In genomic region chr2:10375570-10376266, GRCh38 we compare ENCODE assay signal across 11 cellular contexts.
DNase-seq lines count a peak whose midpoint lies in the region; ATAC-seq and TF ChIP-seq lines count a peak whose summit lies in the region.
"Had no signal": no experiment of that assay in that cellular context is flagged by ENCODE, and none has a peak within 500 bp of the region (broad histone marks: within the 10 kb centered on the region; RNA-seq: fewer than 3 reads in every experiment).

No MANE protein-coding gene starts in this region.

- TF ChIP-seq EP300 in SK-N-SH (IDR thresholded peaks at IDR 0.05; ENCODE audit: borderline replicate concordance in 1 of 2, low read depth in 1 of 2, low read length in 1 of 2): no peak

- peak overlapping the region; percentile 28 for H3K27ac Mint-ChIP-seq in activated naive CD4-positive, alpha-beta T cell treated with anti-CD3 and anti-CD28 coated beads for 36 hours
- peak overlapping the region; percentile 41 to 61 for H3K27ac Mint-ChIP-seq in activated naive CD4-positive, alpha-beta T cell treated with anti-CD3 and anti-CD28 coated beads, Interleukin-2, amount 50 U/mL, for 72 hours
- peak overlapping the region in 1 of 2 donors; percentile 37 for H3K27ac Mint-ChIP-seq in stimulated activated naive CD8-positive, alpha-beta T cell treated with anti-CD3 and anti-CD28 coated beads, Interleukin-15, amount 100 ng/mL, for 72 hours

- no peaks in the 10 kb centered on the region for H3K27me3 Mint-ChIP-seq in activated naive CD4-positive, alpha-beta T cell treated with anti-CD3 and anti-CD28 coated beads for 36 hours (ENCODE audit: low read depth)
- no peaks in the 10 kb centered on the region for H3K27me3 Mint-ChIP-seq in stimulated activated naive CD8-positive, alpha-beta T cell treated with anti-CD3 and anti-CD28 coated beads, Interleukin-15, amount 100 ng/mL, for 72 hours
- H3K27me3 Mint-ChIP-seq: type B pancreatic cell had no signal

- intact Hi-C loops in activated naive CD4-positive, alpha-beta T cell treated with anti-CD3 and anti-CD28 coated beads for 36 hours (cut with micrococcal nuclease): no loop called here

- peak in 1 of 2 donors; percentile 65 for ATAC-seq in activated naive CD4-positive, alpha-beta T cell treated with anti-CD3 and anti-CD28 coated beads, Interleukin-2, amount 50 U/mL, for 72 hours
- ATAC-seq in stimulated activated naive CD8-positive, alpha-beta T cell treated with anti-CD3 and anti-CD28 coated beads, Interleukin-15, amount 100 ng/mL, for 72 hours: peak; percentile 44
- ATAC-seq in GM18520 (IDR thresholded peaks at IDR 0.05; ENCODE audit: unreplicated experiment): no peak

- no peak overlapping the region for H2AFZ ChIP-seq in SK-N-SH (ENCODE audit: low read depth)

- no peaks in the 10 kb centered on the region for H3K36me3 ChIP-seq in SK-N-SH (replicated peaks in 1 of 2; ENCODE audit: control insufficient read depth in 1 of 2, insufficient read depth in 2 of 2, low read length in 1 of 2)

- POLR2A ChIA-PET in SK-N-SH (lab: Yijun Ruan, JAX): no interaction called here

- H3K27ac ChIP-seq in SK-N-SH (ENCODE audit: low read depth in 2 of 2, low read length in 1 of 2): peak overlapping the region in 1 of 2 experiments; percentile 4; a peak in 1 of 4 replicates

- no peaks in the 10 kb centered on the region for H3K36me3 Mint-ChIP-seq in activated naive CD4-positive, alpha-beta T cell treated with anti-CD3 and anti-CD28 coated beads for 36 hours (ENCODE audit: low read depth)
- peaks cover 0 to 10% of the 10 kb centered on the region in 2 donors for H3K36me3 Mint-ChIP-seq in activated naive CD4-positive, alpha-beta T cell treated with anti-CD3 and anti-CD28 coated beads, Interleukin-2, amount 50 U/mL, for 72 hours
- H3K36me3 Mint-ChIP-seq: type B pancreatic cell had no signal

- no peak overlapping the region for H3K4me3 ChIP-seq in SK-N-SH (ENCODE audit: low read depth in 2 of 2, low read length in 1 of 2)

- TF ChIP-seq CTCF in SK-N-SH (IDR thresholded peaks at IDR 0.05): no peak

- H3K4me2 ChIP-seq in SK-N-SH: no peak overlapping the region

- H3K79me2 ChIP-seq in SK-N-SH (ENCODE audit: insufficient read depth): no peaks in the 10 kb centered on the region

- H4K20me1 ChIP-seq in SK-N-SH (ENCODE audit: insufficient read depth): peaks cover 5% of the 10 kb centered on the region; the same call in 1 of the 2 replicates

- no peaks in the 10 kb centered on the region for H3F3A ChIP-seq in SK-N-SH (replicated peaks; ENCODE audit: insufficient read depth)

- H3K9me3 Mint-ChIP-seq in activated naive CD4-positive, alpha-beta T cell treated with anti-CD3 and anti-CD28 coated beads for 36 hours: no peaks in the 10 kb centered on the region
- no peaks in the 10 kb centered on the region for H3K9me3 Mint-ChIP-seq in activated naive CD4-positive, alpha-beta T cell treated with anti-CD3 and anti-CD28 coated beads, Interleukin-2, amount 50 U/mL, for 72 hours
- no peaks in the 10 kb centered on the region for H3K9me3 Mint-ChIP-seq in stimulated activated naive CD8-positive, alpha-beta T cell treated with anti-CD3 and anti-CD28 coated beads, Interleukin-15, amount 100 ng/mL, for 72 hours
- H3K9me3 Mint-ChIP-seq: type B pancreatic cell had no signal

- CTCF ChIA-PET in activated naive CD4-positive, alpha-beta T cell treated with anti-CD3 and anti-CD28 coated beads for 36 hours (lab: Charles Lee): interaction anchor here (0.6 to 2.7 kb wide), 2 partner anchors 16 to 33 kb away, joined by 3 to 10 read pairs; no protein-coding TSS in a partner anchor
- CTCF ChIA-PET in SK-N-SH (lab: Yijun Ruan, JAX): interaction anchor here (0.9 to 2.3 kb wide), 6 partner anchors 14 to 279 kb away, joined by 3 to 8 read pairs (median 4); no protein-coding TSS in a partner anchor

- H3K9me3 ChIP-seq in SK-N-SH: no peaks in the 10 kb centered on the region

- no peaks in the 10 kb centered on the region for H3K9me2 ChIP-seq in SK-N-SH

- peak; percentile 61 for DNase-seq in activated naive CD4-positive, alpha-beta T cell treated with anti-CD3 and anti-CD28 coated beads for 36 hours
- no peak for DNase-seq in activated naive CD4-positive, alpha-beta T cell (lab: John Stamatoyannopoulos, UW)
- peak; percentile 57 for DNase-seq in NCI-H1417 treated with DMSO at 0.1 percent for 48 hours (lab: John Stamatoyannopoulos, UW)
- no peak for DNase-seq in activated naive CD4-positive, alpha-beta T cell treated with anti-CD3 and anti-CD28 coated beads, Interleukin-2, amount 50 U/mL, for 72 hours (ENCODE audit: low spot score in 2 of 2)
- DNase-seq in stimulated activated naive CD8-positive, alpha-beta T cell treated with anti-CD3 and anti-CD28 coated beads, Interleukin-15, amount 100 ng/mL, for 72 hours: no peak
- DNase-seq in NCI-H1048 (lab: John Stamatoyannopoulos, UW): no peak
- DNase-seq in SK-N-SH: no peak
- DNase-seq: Calu3, IMR-90 had no signal

- H3K27me3 ChIP-seq in SK-N-SH (ENCODE audit: insufficient read depth): no peaks in the 10 kb centered on the region

- no peak overlapping the region for H3K9ac ChIP-seq in SK-N-SH

- no peak for TF ChIP-seq RAD21 in SK-N-SH (IDR thresholded peaks at IDR 0.05; ENCODE audit: low read length)

- 82% methylated on average over 9 of the region's 9 CpGs for WGBS in SK-N-SH (ENCODE audit: low lambda C conversion rate)

- H3K4me1 Mint-ChIP-seq in activated naive CD4-positive, alpha-beta T cell treated with anti-CD3 and anti-CD28 coated beads for 36 hours (ENCODE audit: low read depth): peaks cover 75% of the 10 kb centered on the region
- H3K4me1 Mint-ChIP-seq in stimulated activated naive CD8-positive, alpha-beta T cell treated with anti-CD3 and anti-CD28 coated beads, Interleukin-15, amount 100 ng/mL, for 72 hours: peaks cover 100% of the 10 kb centered on the region

- peaks cover 0 to 71% of the 10 kb centered on the region in 2 experiments; a peak in 1 of 4 replicates for H3K4me1 ChIP-seq in SK-N-SH (ENCODE audit: control insufficient read depth in 1 of 2, insufficient read depth in 2 of 2, low read depth in 1 of 2, low read length in 1 of 2)

- no peak overlapping the region for H3K4me3 Mint-ChIP-seq in activated naive CD4-positive, alpha-beta T cell treated with anti-CD3 and anti-CD28 coated beads for 36 hours
- peak overlapping the region; percentile 33 to 64 for H3K4me3 Mint-ChIP-seq in stimulated activated naive CD8-positive, alpha-beta T cell treated with anti-CD3 and anti-CD28 coated beads, Interleukin-15, amount 100 ng/mL, for 72 hours
- H3K4me3 Mint-ChIP-seq: type B pancreatic cell had no signal

TF ChIP-seq in SK-N-SH, 30 proteins besides CTCF, POLR2A, EP300 and RAD21:
- TF ChIP-seq, protein P1, sequence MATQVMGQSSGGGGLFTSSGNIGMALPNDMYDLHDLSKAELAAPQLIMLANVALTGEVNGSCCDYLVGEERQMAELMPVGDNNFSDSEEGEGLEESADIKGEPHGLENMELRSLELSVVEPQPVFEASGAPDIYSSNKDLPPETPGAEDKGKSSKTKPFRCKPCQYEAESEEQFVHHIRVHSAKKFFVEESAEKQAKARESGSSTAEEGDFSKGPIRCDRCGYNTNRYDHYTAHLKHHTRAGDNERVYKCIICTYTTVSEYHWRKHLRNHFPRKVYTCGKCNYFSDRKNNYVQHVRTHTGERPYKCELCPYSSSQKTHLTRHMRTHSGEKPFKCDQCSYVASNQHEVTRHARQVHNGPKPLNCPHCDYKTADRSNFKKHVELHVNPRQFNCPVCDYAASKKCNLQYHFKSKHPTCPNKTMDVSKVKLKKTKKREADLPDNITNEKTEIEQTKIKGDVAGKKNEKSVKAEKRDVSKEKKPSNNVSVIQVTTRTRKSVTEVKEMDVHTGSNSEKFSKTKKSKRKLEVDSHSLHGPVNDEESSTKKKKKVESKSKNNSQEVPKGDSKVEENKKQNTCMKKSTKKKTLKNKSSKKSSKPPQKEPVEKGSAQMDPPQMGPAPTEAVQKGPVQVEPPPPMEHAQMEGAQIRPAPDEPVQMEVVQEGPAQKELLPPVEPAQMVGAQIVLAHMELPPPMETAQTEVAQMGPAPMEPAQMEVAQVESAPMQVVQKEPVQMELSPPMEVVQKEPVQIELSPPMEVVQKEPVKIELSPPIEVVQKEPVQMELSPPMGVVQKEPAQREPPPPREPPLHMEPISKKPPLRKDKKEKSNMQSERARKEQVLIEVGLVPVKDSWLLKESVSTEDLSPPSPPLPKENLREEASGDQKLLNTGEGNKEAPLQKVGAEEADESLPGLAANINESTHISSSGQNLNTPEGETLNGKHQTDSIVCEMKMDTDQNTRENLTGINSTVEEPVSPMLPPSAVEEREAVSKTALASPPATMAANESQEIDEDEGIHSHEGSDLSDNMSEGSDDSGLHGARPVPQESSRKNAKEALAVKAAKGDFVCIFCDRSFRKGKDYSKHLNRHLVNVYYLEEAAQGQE (IDR thresholded peaks at IDR 0.05; ENCODE audit: low read depth, low read length): no peak
- TF ChIP-seq USF2 (IDR thresholded peaks at IDR 0.05; ENCODE audit: borderline replicate concordance, low read depth, low read length): no peak
- no peak for TF ChIP-seq FOXJ3 (CRISPR knock-in tag; IDR thresholded peaks at IDR 0.05)
- TF ChIP-seq ELF1 (IDR thresholded peaks at IDR 0.05): no peak
- no peak for TF ChIP-seq FOXM1 (IDR thresholded peaks at IDR 0.05; ENCODE audit: low read depth)

Comparison
In these comparisons a context has a peak if more than half of its experiments do, and no peak if none do; other contexts are left out.
1. DNase-seq: peak in activated naive CD4-positive, alpha-beta T cell treated with anti-CD3 and anti-CD28 coated beads for 36 hours (single experiment) and NCI-H1417 treated with DMSO at 0.1 percent for 48 hours (single experiment); none in activated naive CD4-positive, alpha-beta T cell (0 of 4), activated naive CD4-positive, alpha-beta T cell treated with anti-CD3 and anti-CD28 coated beads, Interleukin-2, amount 50 U/mL, for 72 hours (0 of 2), stimulated activated naive CD8-positive, alpha-beta T cell treated with anti-CD3 and anti-CD28 coated beads, Interleukin-15, amount 100 ng/mL, for 72 hours (0 of 2), NCI-H1048 (single experiment) and SK-N-SH (single experiment).